In genomic region chr1:226611301-226611700, GRCh38 we compare ENCODE assay signal across 12 cellular contexts.
DNase-seq lines count a peak whose midpoint lies in the region; TF ChIP-seq lines count a peak whose summit lies in the region.
"Had no signal": no experiment of that assay in that cellular context is flagged by ENCODE, and none has a peak within 500 bp of the region (broad histone marks: within the 10 kb centered on the region; RNA-seq: fewer than 3 reads in every experiment).

No MANE protein-coding gene starts in this region.

- no peaks in the 10 kb centered on the region for H3K36me3 ChIP-seq in brain microvascular endothelial cell (replicated peaks)
- no peaks in the 10 kb centered on the region for H3K36me3 ChIP-seq in prostate gland

- TF ChIP-seq POLR2A in prostate gland (IDR thresholded peaks at IDR 0.05): no peak

- TF ChIP-seq CTCF in CD14-positive monocyte (IDR thresholded peaks at IDR 0.05) (peak; percentile 16), GM12873 (IDR thresholded peaks at IDR 0.05; ENCODE audit: insufficient read depth, low read depth, low read length, missing control alignments) (peak; percentile 14), brain microvascular endothelial cell (IDR thresholded peaks at IDR 0.05; ENCODE audit: low read depth, low read length, missing control alignments) (peak; percentile 32), retinal pigment epithelial cell (conservative IDR thresholded peaks at IDR 0.05; ENCODE audit: low read depth, low read length) (peak; percentile 15), prostate gland (IDR thresholded peaks at IDR 0.05) (no peak)

- H3K27me3 ChIP-seq in brain microvascular endothelial cell (replicated peaks) (no peaks in the 10 kb centered on the region), prostate gland (replicated peaks; ENCODE audit: insufficient read depth) (no peaks in the 10 kb centered on the region)

- intact Hi-C loops in CD14-positive monocyte (cut with micrococcal nuclease) (no loop called here), prostate gland (cut with DNase I) (no loop called here)

- WGBS in prostate gland: 57% methylated on average over 8 of the region's 8 CpGs

- H3K4me1 Mint-ChIP-seq in CD14-positive monocyte: no peaks in the 10 kb centered on the region

- DNase-seq in CD14-positive monocyte (ENCODE audit: low spot score) (no peak), brain microvascular endothelial cell (no peak), retinal pigment epithelial cell (ENCODE audit: low read depth) (no peak), KBM-7 (no peak), T-helper 2 cell (no peak), prostate gland (ENCODE audit: low spot score) (no peak)
- DNase-seq: DMS153, NCI-H1092, NCI-H1694, NCI-H446, PC-9 had no signal

- H3K27me3 Mint-ChIP-seq in CD14-positive monocyte (ENCODE audit: low read depth in 3 of 3): peaks cover 2 to 16% (median 4%) of the 10 kb centered on the region in 3 donors

- H3K27ac ChIP-seq in brain microvascular endothelial cell (no peak overlapping the region), prostate gland (no peak overlapping the region)
- H3K27ac ChIP-seq: PC-9 had no signal

- no peaks in the 10 kb centered on the region for H3K4me1 ChIP-seq in prostate gland (replicated peaks)

- no peak overlapping the region for H3K4me3 Mint-ChIP-seq in CD14-positive monocyte

- H3K36me3 Mint-ChIP-seq in CD14-positive monocyte: no peaks in the 10 kb centered on the region

- in situ Hi-C loops in brain microvascular endothelial cell (cut with HindIII; ENCODE audit: low pct_ligation_motif_present, low sequenced_read_pairs): no loop called here
- in situ Hi-C loops in KBM-7 (cut with MboI; ENCODE audit: low pct_unique_long_range_greater_than_20kb, low sequenced_read_pairs): loop anchor here (25.0 kb wide), 1 partner anchor 826 kb away; no protein-coding TSS in a partner anchor

- H3K9me3 Mint-ChIP-seq in CD14-positive monocyte: peaks cover 0 to 6% (median 2%) of the 10 kb centered on the region in 7 donors

- H3K27ac Mint-ChIP-seq in CD14-positive monocyte: peak overlapping the region in 1 of 7 donors; percentile 7

- no peaks in the 10 kb centered on the region for H3K9me3 ChIP-seq in prostate gland

- H3K4me3 ChIP-seq in brain microvascular endothelial cell (ENCODE audit: low read depth, low read length): no peak overlapping the region
- no peak overlapping the region for H3K4me3 ChIP-seq in retinal pigment epithelial cell (ENCODE audit: low read length)
- H3K4me3 ChIP-seq in prostate gland: no peak overlapping the region
- H3K4me3 ChIP-seq: PC-9 had no signal

Comparison
In these comparisons a context has a peak if more than half of its experiments do, and no peak if none do; other contexts are left out.
1. CTCF ChIP-seq: peak in CD14-positive monocyte (single experiment), GM12873 (single experiment), brain microvascular endothelial cell (single experiment) and retinal pigment epithelial cell (single experiment); none in prostate gland (0 of 4).